1 cellular context compared by ENCODE assay signal in the genomic region with DNA sequence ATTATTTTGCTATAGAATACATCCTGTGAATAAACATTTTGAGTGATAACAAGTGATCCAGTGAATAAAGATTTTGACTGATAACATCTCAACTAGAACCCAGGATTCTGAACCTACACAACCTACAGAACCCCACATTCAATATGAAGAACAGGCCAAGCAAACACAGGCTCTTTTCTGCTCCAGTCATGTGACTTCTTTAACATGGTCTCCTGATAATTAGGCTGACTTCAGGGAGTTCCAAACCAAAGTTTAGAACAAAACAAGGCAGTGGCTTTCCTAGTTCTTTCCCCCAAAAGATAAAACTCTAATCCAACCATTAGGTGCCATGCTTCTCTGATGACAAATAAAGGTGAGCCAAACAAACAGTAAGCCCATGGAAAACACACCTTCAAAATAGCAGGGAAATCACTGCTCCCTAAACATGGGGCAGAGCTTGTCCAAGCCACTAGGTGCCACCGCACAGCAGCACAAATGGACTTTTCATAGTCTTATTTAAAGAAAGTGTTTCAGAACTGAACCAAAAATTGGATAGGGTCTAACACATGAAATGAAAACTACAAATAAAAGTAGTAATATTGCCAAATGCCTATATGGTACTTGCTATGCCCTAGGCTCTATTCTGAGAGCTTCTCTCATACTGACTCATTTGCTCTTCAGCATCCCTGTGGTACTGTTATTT.
TF ChIP-seq lines count a peak whose summit lies in the region.

No MANE protein-coding gene starts in this region.

TF ChIP-seq in H1, 55 proteins besides CTCF, POLR2A, EP300 and RAD21:
- TF ChIP-seq, protein P1, sequence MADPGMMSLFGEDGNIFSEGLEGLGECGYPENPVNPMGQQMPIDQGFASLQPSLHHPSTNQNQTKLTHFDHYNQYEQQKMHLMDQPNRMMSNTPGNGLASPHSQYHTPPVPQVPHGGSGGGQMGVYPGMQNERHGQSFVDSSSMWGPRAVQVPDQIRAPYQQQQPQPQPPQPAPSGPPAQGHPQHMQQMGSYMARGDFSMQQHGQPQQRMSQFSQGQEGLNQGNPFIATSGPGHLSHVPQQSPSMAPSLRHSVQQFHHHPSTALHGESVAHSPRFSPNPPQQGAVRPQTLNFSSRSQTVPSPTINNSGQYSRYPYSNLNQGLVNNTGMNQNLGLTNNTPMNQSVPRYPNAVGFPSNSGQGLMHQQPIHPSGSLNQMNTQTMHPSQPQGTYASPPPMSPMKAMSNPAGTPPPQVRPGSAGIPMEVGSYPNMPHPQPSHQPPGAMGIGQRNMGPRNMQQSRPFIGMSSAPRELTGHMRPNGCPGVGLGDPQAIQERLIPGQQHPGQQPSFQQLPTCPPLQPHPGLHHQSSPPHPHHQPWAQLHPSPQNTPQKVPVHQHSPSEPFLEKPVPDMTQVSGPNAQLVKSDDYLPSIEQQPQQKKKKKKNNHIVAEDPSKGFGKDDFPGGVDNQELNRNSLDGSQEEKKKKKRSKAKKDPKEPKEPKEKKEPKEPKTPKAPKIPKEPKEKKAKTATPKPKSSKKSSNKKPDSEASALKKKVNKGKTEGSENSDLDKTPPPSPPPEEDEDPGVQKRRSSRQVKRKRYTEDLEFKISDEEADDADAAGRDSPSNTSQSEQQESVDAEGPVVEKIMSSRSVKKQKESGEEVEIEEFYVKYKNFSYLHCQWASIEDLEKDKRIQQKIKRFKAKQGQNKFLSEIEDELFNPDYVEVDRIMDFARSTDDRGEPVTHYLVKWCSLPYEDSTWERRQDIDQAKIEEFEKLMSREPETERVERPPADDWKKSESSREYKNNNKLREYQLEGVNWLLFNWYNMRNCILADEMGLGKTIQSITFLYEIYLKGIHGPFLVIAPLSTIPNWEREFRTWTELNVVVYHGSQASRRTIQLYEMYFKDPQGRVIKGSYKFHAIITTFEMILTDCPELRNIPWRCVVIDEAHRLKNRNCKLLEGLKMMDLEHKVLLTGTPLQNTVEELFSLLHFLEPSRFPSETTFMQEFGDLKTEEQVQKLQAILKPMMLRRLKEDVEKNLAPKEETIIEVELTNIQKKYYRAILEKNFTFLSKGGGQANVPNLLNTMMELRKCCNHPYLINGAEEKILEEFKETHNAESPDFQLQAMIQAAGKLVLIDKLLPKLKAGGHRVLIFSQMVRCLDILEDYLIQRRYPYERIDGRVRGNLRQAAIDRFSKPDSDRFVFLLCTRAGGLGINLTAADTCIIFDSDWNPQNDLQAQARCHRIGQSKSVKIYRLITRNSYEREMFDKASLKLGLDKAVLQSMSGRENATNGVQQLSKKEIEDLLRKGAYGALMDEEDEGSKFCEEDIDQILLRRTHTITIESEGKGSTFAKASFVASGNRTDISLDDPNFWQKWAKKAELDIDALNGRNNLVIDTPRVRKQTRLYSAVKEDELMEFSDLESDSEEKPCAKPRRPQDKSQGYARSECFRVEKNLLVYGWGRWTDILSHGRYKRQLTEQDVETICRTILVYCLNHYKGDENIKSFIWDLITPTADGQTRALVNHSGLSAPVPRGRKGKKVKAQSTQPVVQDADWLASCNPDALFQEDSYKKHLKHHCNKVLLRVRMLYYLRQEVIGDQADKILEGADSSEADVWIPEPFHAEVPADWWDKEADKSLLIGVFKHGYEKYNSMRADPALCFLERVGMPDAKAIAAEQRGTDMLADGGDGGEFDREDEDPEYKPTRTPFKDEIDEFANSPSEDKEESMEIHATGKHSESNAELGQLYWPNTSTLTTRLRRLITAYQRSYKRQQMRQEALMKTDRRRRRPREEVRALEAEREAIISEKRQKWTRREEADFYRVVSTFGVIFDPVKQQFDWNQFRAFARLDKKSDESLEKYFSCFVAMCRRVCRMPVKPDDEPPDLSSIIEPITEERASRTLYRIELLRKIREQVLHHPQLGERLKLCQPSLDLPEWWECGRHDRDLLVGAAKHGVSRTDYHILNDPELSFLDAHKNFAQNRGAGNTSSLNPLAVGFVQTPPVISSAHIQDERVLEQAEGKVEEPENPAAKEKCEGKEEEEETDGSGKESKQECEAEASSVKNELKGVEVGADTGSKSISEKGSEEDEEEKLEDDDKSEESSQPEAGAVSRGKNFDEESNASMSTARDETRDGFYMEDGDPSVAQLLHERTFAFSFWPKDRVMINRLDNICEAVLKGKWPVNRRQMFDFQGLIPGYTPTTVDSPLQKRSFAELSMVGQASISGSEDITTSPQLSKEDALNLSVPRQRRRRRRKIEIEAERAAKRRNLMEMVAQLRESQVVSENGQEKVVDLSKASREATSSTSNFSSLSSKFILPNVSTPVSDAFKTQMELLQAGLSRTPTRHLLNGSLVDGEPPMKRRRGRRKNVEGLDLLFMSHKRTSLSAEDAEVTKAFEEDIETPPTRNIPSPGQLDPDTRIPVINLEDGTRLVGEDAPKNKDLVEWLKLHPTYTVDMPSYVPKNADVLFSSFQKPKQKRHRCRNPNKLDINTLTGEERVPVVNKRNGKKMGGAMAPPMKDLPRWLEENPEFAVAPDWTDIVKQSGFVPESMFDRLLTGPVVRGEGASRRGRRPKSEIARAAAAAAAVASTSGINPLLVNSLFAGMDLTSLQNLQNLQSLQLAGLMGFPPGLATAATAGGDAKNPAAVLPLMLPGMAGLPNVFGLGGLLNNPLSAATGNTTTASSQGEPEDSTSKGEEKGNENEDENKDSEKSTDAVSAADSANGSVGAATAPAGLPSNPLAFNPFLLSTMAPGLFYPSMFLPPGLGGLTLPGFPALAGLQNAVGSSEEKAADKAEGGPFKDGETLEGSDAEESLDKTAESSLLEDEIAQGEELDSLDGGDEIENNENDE (IDR thresholded peaks at IDR 0.05; ENCODE audit: insufficient replicate concordance, low read length) = no peak
- no peak for TF ChIP-seq ASH2L (IDR thresholded peaks at IDR 0.05; ENCODE audit: low read length)
- TF ChIP-seq TCF12 (IDR thresholded peaks at IDR 0.05; ENCODE audit: low read depth, low read length) = no peak
- TF ChIP-seq HDAC2 (IDR thresholded peaks at IDR 0.05; ENCODE audit: borderline replicate concordance in 1 of 2, low read depth in 2 of 2, low read length in 2 of 2) = no peak
- no peak for TF ChIP-seq SUZ12 (IDR thresholded peaks at IDR 0.05; ENCODE audit: low read length)
- TF ChIP-seq SP2 (IDR thresholded peaks at IDR 0.05; ENCODE audit: low read length) = no peak
- TF ChIP-seq EZH2 (IDR thresholded peaks at IDR 0.05; ENCODE audit: low read depth, low read length, severe bottlenecking) = no peak
